In genomic region chr1:46306159-46306530, GRCh38 we compare ENCODE assay signal across 2 cellular contexts.
TF ChIP-seq lines count a peak whose summit lies in the region.

No MANE protein-coding gene starts in this region.

TF ChIP-seq in HCT116, 20 proteins besides CTCF, POLR2A, EP300 and RAD21 (continued from another document):
- TF ChIP-seq REST (IDR thresholded peaks at IDR 0.05; ENCODE audit: low read depth) (no peak), ATF3 (IDR thresholded peaks at IDR 0.05) (no peak), EGR1 (IDR thresholded peaks at IDR 0.05; ENCODE audit: low read depth) (no peak), FOSL1 (IDR thresholded peaks at IDR 0.05; ENCODE audit: low read depth) (no peak), SRF (IDR thresholded peaks at IDR 0.05; ENCODE audit: low read depth) (no peak)
- TF ChIP-seq, protein P1, sequence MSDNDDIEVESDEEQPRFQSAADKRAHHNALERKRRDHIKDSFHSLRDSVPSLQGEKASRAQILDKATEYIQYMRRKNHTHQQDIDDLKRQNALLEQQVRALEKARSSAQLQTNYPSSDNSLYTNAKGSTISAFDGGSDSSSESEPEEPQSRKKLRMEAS (IDR thresholded peaks at IDR 0.05): no peak
TF ChIP-seq in HCT116: peak in this region for 0.

TF ChIP-seq in WTC11, 78 proteins besides CTCF, POLR2A, EP300 and RAD21:
- TF ChIP-seq, protein P2, sequence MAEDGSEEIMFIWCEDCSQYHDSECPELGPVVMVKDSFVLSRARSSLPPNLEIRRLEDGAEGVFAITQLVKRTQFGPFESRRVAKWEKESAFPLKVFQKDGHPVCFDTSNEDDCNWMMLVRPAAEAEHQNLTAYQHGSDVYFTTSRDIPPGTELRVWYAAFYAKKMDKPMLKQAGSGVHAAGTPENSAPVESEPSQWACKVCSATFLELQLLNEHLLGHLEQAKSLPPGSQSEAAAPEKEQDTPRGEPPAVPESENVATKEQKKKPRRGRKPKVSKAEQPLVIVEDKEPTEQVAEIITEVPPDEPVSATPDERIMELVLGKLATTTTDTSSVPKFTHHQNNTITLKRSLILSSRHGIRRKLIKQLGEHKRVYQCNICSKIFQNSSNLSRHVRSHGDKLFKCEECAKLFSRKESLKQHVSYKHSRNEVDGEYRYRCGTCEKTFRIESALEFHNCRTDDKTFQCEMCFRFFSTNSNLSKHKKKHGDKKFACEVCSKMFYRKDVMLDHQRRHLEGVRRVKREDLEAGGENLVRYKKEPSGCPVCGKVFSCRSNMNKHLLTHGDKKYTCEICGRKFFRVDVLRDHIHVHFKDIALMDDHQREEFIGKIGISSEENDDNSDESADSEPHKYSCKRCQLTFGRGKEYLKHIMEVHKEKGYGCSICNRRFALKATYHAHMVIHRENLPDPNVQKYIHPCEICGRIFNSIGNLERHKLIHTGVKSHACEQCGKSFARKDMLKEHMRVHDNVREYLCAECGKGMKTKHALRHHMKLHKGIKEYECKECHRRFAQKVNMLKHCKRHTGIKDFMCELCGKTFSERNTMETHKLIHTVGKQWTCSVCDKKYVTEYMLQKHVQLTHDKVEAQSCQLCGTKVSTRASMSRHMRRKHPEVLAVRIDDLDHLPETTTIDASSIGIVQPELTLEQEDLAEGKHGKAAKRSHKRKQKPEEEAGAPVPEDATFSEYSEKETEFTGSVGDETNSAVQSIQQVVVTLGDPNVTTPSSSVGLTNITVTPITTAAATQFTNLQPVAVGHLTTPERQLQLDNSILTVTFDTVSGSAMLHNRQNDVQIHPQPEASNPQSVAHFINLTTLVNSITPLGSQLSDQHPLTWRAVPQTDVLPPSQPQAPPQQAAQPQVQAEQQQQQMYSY (CRISPR knock-in tag; IDR thresholded peaks at IDR 0.05): no peak
- TF ChIP-seq, protein P3, sequence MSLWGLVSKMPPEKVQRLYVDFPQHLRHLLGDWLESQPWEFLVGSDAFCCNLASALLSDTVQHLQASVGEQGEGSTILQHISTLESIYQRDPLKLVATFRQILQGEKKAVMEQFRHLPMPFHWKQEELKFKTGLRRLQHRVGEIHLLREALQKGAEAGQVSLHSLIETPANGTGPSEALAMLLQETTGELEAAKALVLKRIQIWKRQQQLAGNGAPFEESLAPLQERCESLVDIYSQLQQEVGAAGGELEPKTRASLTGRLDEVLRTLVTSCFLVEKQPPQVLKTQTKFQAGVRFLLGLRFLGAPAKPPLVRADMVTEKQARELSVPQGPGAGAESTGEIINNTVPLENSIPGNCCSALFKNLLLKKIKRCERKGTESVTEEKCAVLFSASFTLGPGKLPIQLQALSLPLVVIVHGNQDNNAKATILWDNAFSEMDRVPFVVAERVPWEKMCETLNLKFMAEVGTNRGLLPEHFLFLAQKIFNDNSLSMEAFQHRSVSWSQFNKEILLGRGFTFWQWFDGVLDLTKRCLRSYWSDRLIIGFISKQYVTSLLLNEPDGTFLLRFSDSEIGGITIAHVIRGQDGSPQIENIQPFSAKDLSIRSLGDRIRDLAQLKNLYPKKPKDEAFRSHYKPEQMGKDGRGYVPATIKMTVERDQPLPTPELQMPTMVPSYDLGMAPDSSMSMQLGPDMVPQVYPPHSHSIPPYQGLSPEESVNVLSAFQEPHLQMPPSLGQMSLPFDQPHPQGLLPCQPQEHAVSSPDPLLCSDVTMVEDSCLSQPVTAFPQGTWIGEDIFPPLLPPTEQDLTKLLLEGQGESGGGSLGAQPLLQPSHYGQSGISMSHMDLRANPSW (CRISPR knock-in tag; conservative IDR thresholded peaks at IDR 0.05; ENCODE audit: low read depth): no peak
- TF ChIP-seq NFYB (CRISPR knock-in tag; conservative IDR thresholded peaks at IDR 0.05; ENCODE audit: low read depth): no peak
- TF ChIP-seq FOXP1 (CRISPR knock-in tag; IDR thresholded peaks at IDR 0.05; ENCODE audit: borderline replicate concordance): no peak
